ENCODE assay signal across 1 cellular context in the genomic region with DNA sequence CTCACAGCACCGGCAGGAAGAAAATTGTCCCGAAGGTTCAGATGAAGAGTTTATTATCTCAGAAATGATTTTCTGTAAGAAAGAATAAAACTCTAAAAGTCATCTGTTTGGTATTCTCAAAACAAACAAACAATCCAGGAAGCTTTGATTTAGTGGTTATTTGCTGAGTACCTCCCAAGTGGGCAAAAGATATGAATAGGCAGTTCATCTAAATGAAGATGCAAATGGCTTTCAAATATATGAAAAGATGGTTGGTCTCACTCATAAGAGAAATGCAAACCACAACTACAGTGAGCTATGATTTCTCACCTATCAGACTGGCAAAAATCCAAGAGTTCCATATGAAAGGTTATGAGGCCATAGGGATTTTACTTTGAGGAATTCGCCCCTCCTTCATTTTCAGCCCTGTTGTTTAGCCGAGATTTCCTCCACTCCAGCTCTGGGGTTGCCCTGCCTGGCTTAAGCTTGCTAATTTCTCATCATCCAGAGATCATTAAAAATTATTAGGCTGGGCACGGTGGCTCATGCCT.
TF ChIP-seq lines count a peak whose summit lies in the region.

No MANE protein-coding gene starts in this region.

TF ChIP-seq in IMR-90, 13 proteins besides CTCF, POLR2A, EP300 and RAD21:
- no peak for TF ChIP-seq FOS (IDR thresholded peaks at IDR 0.05; ENCODE audit: low read depth, low read length)
TF ChIP-seq in IMR-90: peak in this region for 0.
